Comparison of ENCODE assay signal across 1 cellular context in the genomic region with DNA sequence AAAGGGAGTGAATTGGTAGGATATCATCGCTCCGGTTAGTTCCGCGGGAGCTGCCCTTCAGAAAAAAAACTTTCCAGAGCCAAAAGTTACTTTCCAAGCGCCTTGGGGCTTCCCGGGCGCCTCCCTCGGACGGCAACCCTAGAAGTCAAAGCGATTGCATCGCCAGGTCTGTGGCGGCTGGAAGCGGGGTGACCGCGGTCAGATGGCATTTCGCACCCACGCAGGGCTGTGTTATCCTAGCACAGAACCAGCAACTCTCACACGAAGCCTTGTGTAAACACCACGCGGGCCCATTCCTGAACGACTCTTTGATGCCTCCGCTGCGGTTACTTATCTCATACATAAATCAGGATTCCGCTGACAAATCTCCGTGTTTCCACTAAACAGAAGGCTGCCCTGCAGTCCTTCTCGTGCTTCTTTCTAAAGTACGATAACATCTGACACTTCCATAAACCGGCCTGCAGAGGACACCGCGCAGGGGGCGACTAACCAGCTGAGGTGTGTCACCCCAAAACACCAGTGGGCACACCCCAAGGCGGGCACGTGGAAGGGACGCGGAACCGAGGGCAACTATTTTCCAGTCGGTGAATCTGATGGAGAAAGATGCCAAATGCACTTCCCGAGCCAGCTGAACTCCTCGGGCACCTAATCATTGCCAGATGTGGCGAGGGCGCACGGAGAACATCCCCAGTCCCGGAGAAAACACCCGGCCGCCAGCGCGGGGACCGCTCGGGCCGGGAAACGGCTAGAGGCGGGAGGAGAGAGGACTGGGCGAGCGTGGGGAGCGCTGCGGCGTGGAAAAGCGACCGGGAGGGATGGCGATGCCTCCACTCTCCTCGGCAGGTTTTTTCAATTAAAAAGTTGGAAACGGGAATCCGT.
TF ChIP-seq lines count a peak whose summit lies in the region.

No MANE protein-coding gene starts in this region.

TF ChIP-seq in HepG2, 621 proteins besides CTCF, POLR2A, EP300 and RAD21 (continued from another document):
- TF ChIP-seq, protein P1, sequence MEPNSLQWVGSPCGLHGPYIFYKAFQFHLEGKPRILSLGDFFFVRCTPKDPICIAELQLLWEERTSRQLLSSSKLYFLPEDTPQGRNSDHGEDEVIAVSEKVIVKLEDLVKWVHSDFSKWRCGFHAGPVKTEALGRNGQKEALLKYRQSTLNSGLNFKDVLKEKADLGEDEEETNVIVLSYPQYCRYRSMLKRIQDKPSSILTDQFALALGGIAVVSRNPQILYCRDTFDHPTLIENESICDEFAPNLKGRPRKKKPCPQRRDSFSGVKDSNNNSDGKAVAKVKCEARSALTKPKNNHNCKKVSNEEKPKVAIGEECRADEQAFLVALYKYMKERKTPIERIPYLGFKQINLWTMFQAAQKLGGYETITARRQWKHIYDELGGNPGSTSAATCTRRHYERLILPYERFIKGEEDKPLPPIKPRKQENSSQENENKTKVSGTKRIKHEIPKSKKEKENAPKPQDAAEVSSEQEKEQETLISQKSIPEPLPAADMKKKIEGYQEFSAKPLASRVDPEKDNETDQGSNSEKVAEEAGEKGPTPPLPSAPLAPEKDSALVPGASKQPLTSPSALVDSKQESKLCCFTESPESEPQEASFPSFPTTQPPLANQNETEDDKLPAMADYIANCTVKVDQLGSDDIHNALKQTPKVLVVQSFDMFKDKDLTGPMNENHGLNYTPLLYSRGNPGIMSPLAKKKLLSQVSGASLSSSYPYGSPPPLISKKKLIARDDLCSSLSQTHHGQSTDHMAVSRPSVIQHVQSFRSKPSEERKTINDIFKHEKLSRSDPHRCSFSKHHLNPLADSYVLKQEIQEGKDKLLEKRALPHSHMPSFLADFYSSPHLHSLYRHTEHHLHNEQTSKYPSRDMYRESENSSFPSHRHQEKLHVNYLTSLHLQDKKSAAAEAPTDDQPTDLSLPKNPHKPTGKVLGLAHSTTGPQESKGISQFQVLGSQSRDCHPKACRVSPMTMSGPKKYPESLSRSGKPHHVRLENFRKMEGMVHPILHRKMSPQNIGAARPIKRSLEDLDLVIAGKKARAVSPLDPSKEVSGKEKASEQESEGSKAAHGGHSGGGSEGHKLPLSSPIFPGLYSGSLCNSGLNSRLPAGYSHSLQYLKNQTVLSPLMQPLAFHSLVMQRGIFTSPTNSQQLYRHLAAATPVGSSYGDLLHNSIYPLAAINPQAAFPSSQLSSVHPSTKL (CRISPR knock-in tag; IDR thresholded peaks at IDR 0.05), result 0 out of 2 replicates have a peak, but pooled peaks have one; percentile 24
- TF ChIP-seq ZNF501 (CRISPR knock-in tag; IDR thresholded peaks at IDR 0.05), result 0 out of 2 replicates have a peak, but pooled peaks have one; percentile 26
- 0 out of 2 replicates have a peak, but pooled peaks have one; percentile 14 for TF ChIP-seq GATAD2A (CRISPR knock-in tag; IDR thresholded peaks at IDR 0.05)
- no peak for TF ChIP-seq ZNF746 (CRISPR knock-in tag; IDR thresholded peaks at IDR 0.05)
- peak; percentile 48; the same call in 1 of the 2 replicates for TF ChIP-seq TCF7 (IDR thresholded peaks at IDR 0.05; ENCODE audit: low read depth)
- peak; percentile 75; the same call in 1 of the 2 replicates for TF ChIP-seq CBFB (CRISPR knock-in tag; IDR thresholded peaks at IDR 0.05)
- TF ChIP-seq, protein P2, sequence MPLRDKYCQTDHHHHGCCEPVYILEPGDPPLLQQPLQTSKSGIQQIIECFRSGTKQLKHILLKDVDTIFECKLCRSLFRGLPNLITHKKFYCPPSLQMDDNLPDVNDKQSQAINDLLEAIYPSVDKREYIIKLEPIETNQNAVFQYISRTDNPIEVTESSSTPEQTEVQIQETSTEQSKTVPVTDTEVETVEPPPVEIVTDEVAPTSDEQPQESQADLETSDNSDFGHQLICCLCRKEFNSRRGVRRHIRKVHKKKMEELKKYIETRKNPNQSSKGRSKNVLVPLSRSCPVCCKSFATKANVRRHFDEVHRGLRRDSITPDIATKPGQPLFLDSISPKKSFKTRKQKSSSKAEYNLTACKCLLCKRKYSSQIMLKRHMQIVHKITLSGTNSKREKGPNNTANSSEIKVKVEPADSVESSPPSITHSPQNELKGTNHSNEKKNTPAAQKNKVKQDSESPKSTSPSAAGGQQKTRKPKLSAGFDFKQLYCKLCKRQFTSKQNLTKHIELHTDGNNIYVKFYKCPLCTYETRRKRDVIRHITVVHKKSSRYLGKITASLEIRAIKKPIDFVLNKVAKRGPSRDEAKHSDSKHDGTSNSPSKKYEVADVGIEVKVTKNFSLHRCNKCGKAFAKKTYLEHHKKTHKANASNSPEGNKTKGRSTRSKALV (CRISPR knock-in tag; IDR thresholded peaks at IDR 0.05), result peak; percentile 56; the same call in 1 of the 2 replicates
- no peak for TF ChIP-seq FOXA1 (IDR thresholded peaks at IDR 0.05)
- TF ChIP-seq FOXA1 (CRISPR knock-in tag; IDR thresholded peaks at IDR 0.05), result peak; percentile 33; the same call in 1 of the 2 replicates
- peak; percentile 66 for TF ChIP-seq BCL6 (CRISPR knock-in tag; IDR thresholded peaks at IDR 0.05)
